ENCODE assay signal across 8 cellular contexts in genomic region chr22:30326704-30327362, GRCh38. TPM values are rescaled to one million over a fixed set of nuclear protein-coding genes. Genes with fewer than 3 reads are reported as not detected.
DNase-seq lines count a peak whose midpoint lies in the region; ATAC-seq, FAIRE-seq and TF ChIP-seq lines count a peak whose summit lies in the region.

Gene TBC1D10A, minus strand, starts transcription at chr22:30326941. Its CDS starts 60 bp downstream, at chr22:30326881.

- WGBS in pancreas, 2 donors, result 0% methylated on average over 38 to 69 of the region's 69 CpGs
- WGBS in thymus, result under 1% methylated on average over 69 of the region's 69 CpGs

- H3K27ac ChIP-seq in pancreas (peak within 1 kb of the TSS; percentile 70 to 88 (median 78)), thymus (ENCODE audit: low read depth) (peak within 1 kb of the TSS; percentile 84)

- H3K9me3 ChIP-seq in pancreas, result no peaks in the 10 kb centered on the region
- H3K9me3 ChIP-seq in thymus (ENCODE audit: control insufficient read depth), result no peaks in the 10 kb centered on the region

- intact Hi-C loops in Right ventricle myocardium superior (cut with DNase I), result loop anchor here (2.0 kb wide), 1 partner anchor 38 kb away; the partner anchor contains the start of gene CASTOR1
- intact Hi-C loops in pancreas (cut with DNase I), result no loop called here

- H3K4me3 ChIP-seq in GM12865 (ENCODE audit: low read depth, low read length), result peak within 1 kb of the TSS; percentile 94
- H3K4me3 ChIP-seq in pancreas, result peak within 1 kb of the TSS; percentile 89 to 100 (median 92)
- H3K4me3 ChIP-seq in thymus (ENCODE audit: low read length), result peak within 1 kb of the TSS; percentile 89

- H3K4me1 ChIP-seq in pancreas (peaks cover 0 to 31% (median 18%) of the 10 kb centered on the region in 3 donors), thymus (ENCODE audit: control insufficient read depth, insufficient read depth, low read length) (peaks cover 26% of the 10 kb centered on the region)

- no peaks in the 10 kb centered on the region for H3K27me3 ChIP-seq in pancreas
- no peaks in the 10 kb centered on the region for H3K27me3 ChIP-seq in thymus (ENCODE audit: control insufficient read depth, insufficient read depth)

- peak; percentile 89 for ATAC-seq in HG02678 (IDR thresholded peaks at IDR 0.05; ENCODE audit: unreplicated experiment)
- ATAC-seq in Right ventricle myocardium superior (ENCODE audit: poor library complexity), result peak; percentile 98
- peak; percentile 90 to 95 (median 92) for ATAC-seq in pancreas

- peaks cover 0 to 6% (median 0%) of the 10 kb centered on the region in 3 donors for H3K36me3 ChIP-seq in pancreas
- peaks cover 9% of the 10 kb centered on the region for H3K36me3 ChIP-seq in thymus (ENCODE audit: control insufficient read depth, insufficient read depth)

- TF ChIP-seq CTCF in GM12865 (IDR thresholded peaks at IDR 0.05; ENCODE audit: insufficient read depth, low read depth, low read length, missing control alignments) (no peak), pancreas (IDR thresholded peaks at IDR 0.05) (no peak)

- FAIRE-seq in pancreas (lab: Jason Lieb, UNC), result no peak

- DNase-seq in GM12865 (ENCODE audit: low read depth) (peak; percentile 98), NCI-H128 (lab: John Stamatoyannopoulos, UW; ENCODE audit: unreplicated experiment) (peak; percentile 62), SW480 (ENCODE audit: low spot score) (peak; percentile 94), Right ventricle myocardium superior (peak; percentile 94), pancreas (peak; percentile 95 to 99 (median 96))
- DNase-seq in activated naive CD8-positive, alpha-beta T cell treated with anti-CD3 and anti-CD28 coated beads, Interleukin-2, amount 50 U/mL, for 16 hours (ENCODE audit: low read depth, low spot score), result peak; percentile 90

RNA-seq across cellular contexts. Expression of gene TBC1D10A, which starts in this region (rescaled TPM):
- total RNA-seq in Right ventricle myocardium superior (6.5 TPM), pancreas (10 to 100 TPM in 1 of 6 donors, 1 to 10 TPM in 5; 4.0 to 14.1 (median 7.4) TPM)
- polyA plus RNA-seq in pancreas (10 to 100 TPM; 12.4 to 19.4 TPM), thymus (39.0 TPM)

Comparison
In these comparisons a context has a peak if more than half of its experiments do, and no peak if none do; other contexts are left out.
1. Peak in every context shown above with its lines: DNase-seq, ATAC-seq, H3K4me3 ChIP-seq and H3K27ac ChIP-seq.